ENCODE assay signal across 17 cellular contexts in genomic region chr10:31520982-31521381, GRCh38.
"Had no signal": no experiment of that assay in that cellular context is flagged by ENCODE, and none has a peak within 500 bp of the region (broad histone marks: within the 10 kb centered on the region; RNA-seq: fewer than 3 reads in every experiment).

No MANE protein-coding gene starts in this region.

- H3K4me3 Mint-ChIP-seq: naive thymus-derived CD8-positive, alpha-beta T cell; type B pancreatic cell had no signal

- H3K4me2 ChIP-seq: smooth muscle cell had no signal

- H3K4me3 ChIP-seq: dorsolateral prefrontal cortex, heart left ventricle, mucosa of descending colon, smooth muscle cell, suprapubic skin, thyroid gland, uterus had no signal

- FAIRE-seq: frontal cortex had no signal

- H3K27ac ChIP-seq: dorsolateral prefrontal cortex, heart left ventricle, neutrophil, suprapubic skin, thyroid gland, uterus had no signal

- H3K27me3 ChIP-seq: dorsolateral prefrontal cortex, heart left ventricle, neutrophil, suprapubic skin, thyroid gland, uterus had no signal

- H3K9me3 Mint-ChIP-seq: naive thymus-derived CD8-positive, alpha-beta T cell; type B pancreatic cell had no signal

- H3K9me3 ChIP-seq: heart left ventricle, mucosa of descending colon, neutrophil, suprapubic skin, thyroid gland, uterus had no signal

- H3K36me3 ChIP-seq: uterus had no signal

- DNase-seq: cortex of kidney; dorsolateral prefrontal cortex; effector CD8-positive, alpha-beta T cell; heart left ventricle; hippocampal formation; mucosa of descending colon; naive thymus-derived CD8-positive, alpha-beta T cell; right cardiac atrium; stimulated activated CD4-positive, alpha-beta T cell treated with anti-CD3 and anti-CD28 coated beads, Interleukin-2, amount 100 ng/mL, for 48 hours; stimulated activated naive CD8-positive, alpha-beta T cell treated with anti-CD3 and anti-CD28 coated beads, Interleukin-15, Interleukin-2, amounts not matched to agents 100 U/mL and 50 U/mL, for 24 hours; thyroid gland; uterus had no signal

- H3K4me1 ChIP-seq: suprapubic skin, thyroid gland, uterus had no signal

- H3K27ac Mint-ChIP-seq: naive thymus-derived CD8-positive, alpha-beta T cell; type B pancreatic cell had no signal

- H3K27me3 Mint-ChIP-seq: naive thymus-derived CD8-positive, alpha-beta T cell had no signal
